In genomic region chr12:25135531-25136154, GRCh38 we compare ENCODE assay signal across 10 cellular contexts. TPM values are rescaled to one million over a fixed set of nuclear protein-coding genes. Genes with fewer than 3 reads are reported as not detected.
DNase-seq lines count a peak whose midpoint lies in the region; ATAC-seq and TF ChIP-seq lines count a peak whose summit lies in the region.
"Had no signal": no experiment of that assay in that cellular context is flagged by ENCODE, and none has a peak within 500 bp of the region (broad histone marks: within the 10 kb centered on the region; RNA-seq: fewer than 3 reads in every experiment).

No MANE protein-coding gene starts in this region.

- H3K27ac Mint-ChIP-seq in H9, result no peak overlapping the region; a peak in 1 of 7 replicates
- no peak overlapping the region for H3K27ac Mint-ChIP-seq in stimulated activated naive B cell treated with anti-CD40 and anti-IgM and Interleukin-4, amounts not matched to agents 10 μg/mL and 1 μg/mL and 100 μg/mL, for 72 hours

- H3K36me3 ChIP-seq in OCI-LY3 (replicated peaks; ENCODE audit: low read depth, low read length), result no peaks in the 10 kb centered on the region
- H3K36me3 ChIP-seq: brain microvascular endothelial cell had no signal

- H2BK15ac ChIP-seq in H9 (ENCODE audit: low read depth, low read length), result no peak overlapping the region

- no peak overlapping the region for H3K4me3 Mint-ChIP-seq in H9
- no peak overlapping the region for H3K4me3 Mint-ChIP-seq in stimulated activated naive B cell treated with anti-CD40 and anti-IgM and Interleukin-4, amounts not matched to agents 10 μg/mL and 1 μg/mL and 100 μg/mL, for 72 hours

- no peak overlapping the region for H3K56ac ChIP-seq in H9 (ENCODE audit: insufficient read length, low read depth, low read length)

- H2AFZ ChIP-seq in H9 (ENCODE audit: low read length), result no peak overlapping the region
- no peak overlapping the region for H2AFZ ChIP-seq in OCI-LY3 (ENCODE audit: low read depth, low read length)

- H2BK5ac ChIP-seq in H9 (ENCODE audit: insufficient read length, low read length), result no peak overlapping the region

- H3K27me3 Mint-ChIP-seq in H9 (ENCODE audit: low read depth), result no peaks in the 10 kb centered on the region
- no peaks in the 10 kb centered on the region for H3K27me3 Mint-ChIP-seq in stimulated activated naive B cell treated with anti-CD40 and anti-IgM and Interleukin-4, amounts not matched to agents 10 μg/mL and 1 μg/mL and 100 μg/mL, for 72 hours

- peaks cover 15 to 16% of the 10 kb centered on the region in 2 experiments for H3K4me1 Mint-ChIP-seq in H9
- H3K4me1 Mint-ChIP-seq in stimulated activated naive B cell treated with anti-CD40 and anti-IgM and Interleukin-4, amounts not matched to agents 10 μg/mL and 1 μg/mL and 100 μg/mL, for 72 hours, result peaks cover 0 to 7% of the 10 kb centered on the region in 2 donors

- H3K79me1 ChIP-seq in H9 (ENCODE audit: insufficient read depth, low read depth, low read length, poor library complexity, severe bottlenecking), result no peaks in the 10 kb centered on the region

- ATAC-seq in esophagus mucosa (peak; percentile 99), HG03045 (IDR thresholded peaks at IDR 0.05; ENCODE audit: unreplicated experiment) (no peak), GM18870 (IDR thresholded peaks at IDR 0.05; ENCODE audit: unreplicated experiment) (no peak)
- no peak for ATAC-seq in stimulated activated naive B cell treated with anti-CD40 and anti-IgM and Interleukin-4, amounts not matched to agents 10 μg/mL and 1 μg/mL and 100 μg/mL, for 72 hours (replicated peaks)
- ATAC-seq: psoas muscle had no signal

- no peak overlapping the region for H2BK20ac ChIP-seq in H9 (ENCODE audit: low read depth, low read length, poor library complexity, severe bottlenecking)

- no peak overlapping the region for H3K4ac ChIP-seq in H9 (ENCODE audit: low read depth, low read length)

- no peak overlapping the region for H3T11ph ChIP-seq in H9 (ENCODE audit: low read length)

- no peaks in the 10 kb centered on the region for H3K79me2 ChIP-seq in H9 (ENCODE audit: insufficient read depth, low read length)
- H3K79me2 ChIP-seq in OCI-LY3 (ENCODE audit: low read length), result no peaks in the 10 kb centered on the region

- H4K20me1 ChIP-seq in H9 (ENCODE audit: control insufficient read depth, insufficient read depth, insufficient read length) (no peaks in the 10 kb centered on the region), OCI-LY3 (ENCODE audit: insufficient read depth, low read length) (no peaks in the 10 kb centered on the region)

- H3K23me2 ChIP-seq in H9 (ENCODE audit: insufficient read length, low read depth, low read length, poor library complexity, severe bottlenecking), result no peaks in the 10 kb centered on the region

- H3K9me3 ChIP-seq in H9 (ENCODE audit: control insufficient read depth, low read depth, low read length) (no peaks in the 10 kb centered on the region), OCI-LY3 (ENCODE audit: insufficient read depth, low read length) (no peaks in the 10 kb centered on the region)

- H4K5ac ChIP-seq in H9 (ENCODE audit: insufficient read length, low read depth, low read length), result no peak overlapping the region

- H3K9ac ChIP-seq in H9 (ENCODE audit: extremely low read depth, insufficient read length, low read length) (no peak overlapping the region), OCI-LY3 (ENCODE audit: low read length) (no peak overlapping the region)

- H2BK120ac ChIP-seq in H9 (ENCODE audit: low read depth, low read length, poor library complexity, severe bottlenecking), result no peak overlapping the region

- peaks cover under 1 to 2% of the 10 kb centered on the region in 2 experiments; a peak in 3 of 5 replicates for H3K9me3 Mint-ChIP-seq in H9
- H3K9me3 Mint-ChIP-seq in stimulated activated naive B cell treated with anti-CD40 and anti-IgM and Interleukin-4, amounts not matched to agents 10 μg/mL and 1 μg/mL and 100 μg/mL, for 72 hours, result peaks cover 2 to 6% of the 10 kb centered on the region in 2 donors

- no peaks in the 10 kb centered on the region for H3K4me1 ChIP-seq in H9 (ENCODE audit: insufficient read depth, low read length)
- 0 out of 2 replicates have a peak, but pooled peaks cover 5% of the 10 kb centered on the region for H3K4me1 ChIP-seq in OCI-LY3 (ENCODE audit: low read length)
- H3K4me1 ChIP-seq: psoas muscle had no signal

- no peak overlapping the region for H3K14ac ChIP-seq in H9 (ENCODE audit: insufficient read depth, low read length)

- H3K18ac ChIP-seq in H9 (ENCODE audit: insufficient read length, low read depth, low read length), result no peak overlapping the region

- H3K27me3 ChIP-seq in H9 (ENCODE audit: insufficient read depth, low read length), result no peaks in the 10 kb centered on the region
- no peaks in the 10 kb centered on the region for H3K27me3 ChIP-seq in OCI-LY3 (ENCODE audit: low read depth, low read length)
- H3K27me3 ChIP-seq: brain microvascular endothelial cell had no signal

- no peak overlapping the region for H3K4me3 ChIP-seq in OCI-LY3 (ENCODE audit: low read length)
- H3K4me3 ChIP-seq: psoas muscle had no signal

- H3K36me3 Mint-ChIP-seq in H9 (ENCODE audit: insufficient read depth in 1 of 3, low read depth in 3 of 3), result no peaks in the 10 kb centered on the region
- H3K36me3 Mint-ChIP-seq in stimulated activated naive B cell treated with anti-CD40 and anti-IgM and Interleukin-4, amounts not matched to agents 10 μg/mL and 1 μg/mL and 100 μg/mL, for 72 hours, result peaks cover 0 to 4% of the 10 kb centered on the region in 2 donors

- H3K4me2 ChIP-seq in H9 (ENCODE audit: insufficient read depth, insufficient read length, low read length) (no peak overlapping the region), OCI-LY3 (ENCODE audit: low read length) (no peak overlapping the region)

- no CpG with 5 or more reads among the region's 6 CpGs for WGBS in H9 (ENCODE audit: extremely low coverage, insufficient read length, low lambda C conversion rate)

- H3K23ac ChIP-seq in H9 (ENCODE audit: insufficient read length, low read depth, low read length), result no peak overlapping the region

- H3K27ac ChIP-seq in H9 (ENCODE audit: insufficient read length, low read depth, low read length) (no peak overlapping the region), OCI-LY3 (ENCODE audit: low read length) (no peak overlapping the region)
- H3K27ac ChIP-seq: brain microvascular endothelial cell, psoas muscle had no signal

- DNase-seq in DMS79 (lab: John Stamatoyannopoulos, UW) (peak; percentile 69), H9 (peak; percentile 87), AG08395 (ENCODE audit: low spot score) (no peak)
- no peak for DNase-seq in stimulated activated naive B cell treated with anti-CD40 and anti-IgM and Interleukin-4, amounts not matched to agents 10 μg/mL and 1 μg/mL and 100 μg/mL, for 72 hours
- DNase-seq: brain microvascular endothelial cell, psoas muscle had no signal

- H4K8ac ChIP-seq in H9 (replicated peaks; ENCODE audit: insufficient read length, low read depth, low read length), result no peak overlapping the region

- TF ChIP-seq CTCF in H9 (conservative IDR thresholded peaks at IDR 0.05) (peak; percentile 77), OCI-LY3 (IDR thresholded peaks at IDR 0.05; ENCODE audit: low read depth, low read length) (peak; percentile 35)

- H2BK12ac ChIP-seq in H9 (ENCODE audit: insufficient read length, low read depth, low read length), result no peak overlapping the region

- no peak overlapping the region for H2AK5ac ChIP-seq in H9 (ENCODE audit: insufficient read length, low read length)

- no peak overlapping the region for H4K91ac ChIP-seq in H9 (ENCODE audit: insufficient read length, low read depth, low read length)

RNA-seq across cellular contexts. Expression of gene DNAI7, which starts 59.3 kb away (rescaled TPM):
- total RNA-seq in H9 (2021) (not detected in 2 replicates), esophagus mucosa (not detected)

RNA-seq across cellular contexts. Expression of gene ETFRF1, which starts 59.4 kb away (rescaled TPM):
- 7.6 and 8.7 TPM in 2 replicates for total RNA-seq in H9 (2021)
- 13.1 TPM for total RNA-seq in esophagus mucosa

Comparison
In these comparisons a context has a peak if more than half of its experiments do, and no peak if none do; other contexts are left out.
1. DNase-seq: peak in DMS79 (single experiment) and H9 (single experiment); none in AG08395 (single experiment) and stimulated activated naive B cell treated with anti-CD40 and anti-IgM and Interleukin-4, amounts not matched to agents 10 μg/mL and 1 μg/mL and 100 μg/mL, for 72 hours (single experiment).